17 cellular contexts compared by ENCODE assay signal in genomic region chr15:88472225-88472624, GRCh38. TPM values are rescaled to one million over a fixed set of nuclear protein-coding genes. Genes with fewer than 3 reads are reported as not detected.
DNase-seq lines count a peak whose midpoint lies in the region; ATAC-seq and TF ChIP-seq lines count a peak whose summit lies in the region.
"Had no signal": no experiment of that assay in that cellular context is flagged by ENCODE, and none has a peak within 500 bp of the region (broad histone marks: within the 10 kb centered on the region; RNA-seq: fewer than 3 reads in every experiment).

No MANE protein-coding gene starts in this region.

- POLR2A ChIA-PET in activated CD4-positive, alpha-beta memory T cell treated with anti-CD3 and anti-CD28 coated beads for 36 hours (lab: Charles Lee) = interaction anchor here (0.6 kb wide), 1 partner anchor 149 kb away, joined by 3 read pairs; no protein-coding TSS in a partner anchor
- POLR2A ChIA-PET in activated CD4-positive, alpha-beta memory T cell treated with anti-CD3 and anti-CD28 coated beads, Interleukin-2, amount 10 ng/mL, durations not matched to agents 7 days and 5 days (lab: Charles Lee) = interaction anchor here (1.3 kb wide), 1 partner anchor 149 kb away, joined by 3 read pairs; the partner anchor contains the start of gene AEN

- no peaks in the 10 kb centered on the region for H3K9me3 Mint-ChIP-seq in activated CD4-positive, alpha-beta memory T cell treated with anti-CD3 and anti-CD28 coated beads for 36 hours
- H3K9me3 Mint-ChIP-seq in activated CD4-positive, alpha-beta memory T cell treated with anti-CD3 and anti-CD28 coated beads, Interleukin-2, amount 10 ng/mL, durations not matched to agents 7 days and 5 days = no peaks in the 10 kb centered on the region
- no peaks in the 10 kb centered on the region for H3K9me3 Mint-ChIP-seq in neural crest cell
- H3K9me3 Mint-ChIP-seq: H9 had no signal

- peak; percentile 51 for ATAC-seq in HG02610 (IDR thresholded peaks at IDR 0.05; ENCODE audit: unreplicated experiment)
- ATAC-seq in HG03097 (IDR thresholded peaks at IDR 0.05; ENCODE audit: low FRiP score, unreplicated experiment) = no peak
- ATAC-seq: A549 had no signal

- H3K27me3 Mint-ChIP-seq in activated CD4-positive, alpha-beta memory T cell treated with anti-CD3 and anti-CD28 coated beads for 36 hours = no peaks in the 10 kb centered on the region
- no peaks in the 10 kb centered on the region for H3K27me3 Mint-ChIP-seq in activated CD4-positive, alpha-beta memory T cell treated with anti-CD3 and anti-CD28 coated beads, Interleukin-2, amount 10 ng/mL, durations not matched to agents 7 days and 5 days
- no peaks in the 10 kb centered on the region for H3K27me3 Mint-ChIP-seq in neural crest cell (ENCODE audit: low read depth)

- TF ChIP-seq CTCF in GM10266 (IDR thresholded peaks at IDR 0.05; ENCODE audit: control insufficient read depth, insufficient read depth, low read depth, missing control alignments) (no peak), neural crest cell (conservative IDR thresholded peaks at IDR 0.05) (no peak)

- peak overlapping the region; percentile 35 for H3K27ac Mint-ChIP-seq in activated CD4-positive, alpha-beta memory T cell treated with anti-CD3 and anti-CD28 coated beads for 36 hours
- H3K27ac Mint-ChIP-seq in activated CD4-positive, alpha-beta memory T cell treated with anti-CD3 and anti-CD28 coated beads, Interleukin-2, amount 10 ng/mL, durations not matched to agents 7 days and 5 days = no peak overlapping the region
- H3K27ac Mint-ChIP-seq in neural crest cell (ENCODE audit: unreplicated experiment) = no peak overlapping the region
- H3K27ac Mint-ChIP-seq: H9 had no signal

- H3K36me3 Mint-ChIP-seq in activated CD4-positive, alpha-beta memory T cell treated with anti-CD3 and anti-CD28 coated beads for 36 hours = peaks cover 25% of the 10 kb centered on the region
- H3K36me3 Mint-ChIP-seq in activated CD4-positive, alpha-beta memory T cell treated with anti-CD3 and anti-CD28 coated beads, Interleukin-2, amount 10 ng/mL, durations not matched to agents 7 days and 5 days (ENCODE audit: low read depth) = peaks cover 39% of the 10 kb centered on the region
- peaks cover 2% of the 10 kb centered on the region for H3K36me3 Mint-ChIP-seq in neural crest cell (ENCODE audit: low read depth)

- no peak overlapping the region for H3K4me3 Mint-ChIP-seq in activated CD4-positive, alpha-beta memory T cell treated with anti-CD3 and anti-CD28 coated beads for 36 hours
- H3K4me3 Mint-ChIP-seq in activated CD4-positive, alpha-beta memory T cell treated with anti-CD3 and anti-CD28 coated beads, Interleukin-2, amount 10 ng/mL, durations not matched to agents 7 days and 5 days = no peak overlapping the region
- H3K4me3 Mint-ChIP-seq in neural crest cell = peak overlapping the region; percentile 50
- H3K4me3 Mint-ChIP-seq: H9 had no signal

- peaks cover 16% of the 10 kb centered on the region for H3K4me1 Mint-ChIP-seq in activated CD4-positive, alpha-beta memory T cell treated with anti-CD3 and anti-CD28 coated beads for 36 hours (ENCODE audit: low read depth)
- peaks cover 18% of the 10 kb centered on the region for H3K4me1 Mint-ChIP-seq in activated CD4-positive, alpha-beta memory T cell treated with anti-CD3 and anti-CD28 coated beads, Interleukin-2, amount 10 ng/mL, durations not matched to agents 7 days and 5 days
- peaks cover 7% of the 10 kb centered on the region for H3K4me1 Mint-ChIP-seq in neural crest cell

- intact Hi-C loops in activated CD4-positive, alpha-beta memory T cell treated with anti-CD3 and anti-CD28 coated beads for 36 hours (cut with micrococcal nuclease) = loop anchor here (1.0 kb wide), 1 partner anchor 74 kb away; the partner anchor contains the start of gene DET1

- CTCF ChIA-PET in activated CD4-positive, alpha-beta memory T cell treated with anti-CD3 and anti-CD28 coated beads for 36 hours (lab: Charles Lee) = no interaction called here
- CTCF ChIA-PET in activated CD4-positive, alpha-beta memory T cell treated with anti-CD3 and anti-CD28 coated beads, Interleukin-2, amount 10 ng/mL, durations not matched to agents 7 days and 5 days (lab: Charles Lee) = no interaction called here

- peak; percentile 21 for DNase-seq in activated CD4-positive, alpha-beta memory T cell treated with anti-CD3 and anti-CD28 coated beads for 36 hours
- no peak for DNase-seq in activated CD4-positive, alpha-beta memory T cell treated with anti-CD3 and anti-CD28 coated beads, Interleukin-2, amount 10 ng/mL, durations not matched to agents 7 days and 5 days
- peak; percentile 26 for DNase-seq in GM10266 (ENCODE audit: extremely low spot score)
- no peak for DNase-seq in neural crest cell (ENCODE audit: low read depth, low spot score)
- DNase-seq in UCSD-AML1 (lab: John Stamatoyannopoulos, UW; ENCODE audit: unreplicated experiment) = no peak
- DNase-seq: Calu3, DMS79, H9, KG1, NCI-H1092, NCI-H1694 treated with DMSO at 0.1 percent for 48 hours, NCI-H774, Peyer's patch, SHP77 had no signal

RNA-seq across cellular contexts. Expression of gene MRPS11, which starts 4.7 kb away (rescaled TPM):
- 10 to 100 TPM; 54.9 to 56.4 TPM for total RNA-seq in activated CD4-positive, alpha-beta memory T cell treated with anti-CD3 and anti-CD28 coated beads for 36 hours
- 10 to 100 TPM; 48.5 to 50.3 TPM for total RNA-seq in activated CD4-positive, alpha-beta memory T cell treated with anti-CD3 and anti-CD28 coated beads, Interleukin-2, amount 10 ng/mL, durations not matched to agents 7 days and 5 days
- total RNA-seq in neural crest cell = 56.1 and 56.3 TPM in 2 replicates

RNA-seq across cellular contexts. Expression of gene MRPL46, which starts 5.0 kb away (rescaled TPM):
- total RNA-seq in activated CD4-positive, alpha-beta memory T cell treated with anti-CD3 and anti-CD28 coated beads for 36 hours = 10 to 100 TPM; 29.6 to 34.2 TPM
- total RNA-seq in activated CD4-positive, alpha-beta memory T cell treated with anti-CD3 and anti-CD28 coated beads, Interleukin-2, amount 10 ng/mL, durations not matched to agents 7 days and 5 days = 10 to 100 TPM; 20.3 to 23.9 TPM
- 25.9 and 28.2 TPM in 2 replicates for total RNA-seq in neural crest cell

Comparison
In these comparisons a context has a peak if more than half of its experiments do, and no peak if none do; other contexts are left out.
1. DNase-seq: peak in activated CD4-positive, alpha-beta memory T cell treated with anti-CD3 and anti-CD28 coated beads for 36 hours (single experiment) and GM10266 (single experiment); none in activated CD4-positive, alpha-beta memory T cell treated with anti-CD3 and anti-CD28 coated beads, Interleukin-2, amount 10 ng/mL, durations not matched to agents 7 days and 5 days (single experiment), neural crest cell (single experiment) and UCSD-AML1 (single experiment).